In genomic region chr10:97475936-97476594, GRCh38 we compare ENCODE assay signal across 1 cellular context.
TF ChIP-seq lines count a peak whose summit lies in the region.

No MANE protein-coding gene starts in this region.

TF ChIP-seq in HepG2, 621 proteins besides CTCF, POLR2A, EP300 and RAD21:
- TF ChIP-seq NONO (IDR thresholded peaks at IDR 0.05) (no peak), NONO (CRISPR knock-in tag; conservative IDR thresholded peaks at IDR 0.05) (no peak), GZF1 (CRISPR knock-in tag; IDR thresholded peaks at IDR 0.05) (no peak), ADNP (CRISPR knock-in tag; IDR thresholded peaks at IDR 0.05) (no peak), ZNF503 (CRISPR knock-in tag; IDR thresholded peaks at IDR 0.05) (no peak), E2F5 (CRISPR knock-in tag; conservative IDR thresholded peaks at IDR 0.05) (no peak), SP1 (IDR thresholded peaks at IDR 0.05) (no peak), SP1 (CRISPR knock-in tag; IDR thresholded peaks at IDR 0.05) (no peak), ZNF101 (CRISPR knock-in tag; IDR thresholded peaks at IDR 0.05; ENCODE audit: borderline replicate concordance, low read depth) (no peak), ZBTB4 (CRISPR knock-in tag; IDR thresholded peaks at IDR 0.05; ENCODE audit: borderline replicate concordance) (no peak), BCLAF1 (IDR thresholded peaks at IDR 0.05) (no peak), MLLT10 (CRISPR knock-in tag; IDR thresholded peaks at IDR 0.05) (no peak), FOSL1 (CRISPR knock-in tag; IDR thresholded peaks at IDR 0.05; ENCODE audit: borderline replicate concordance) (no peak), ZBTB7A (CRISPR knock-in tag; IDR thresholded peaks at IDR 0.05) (no peak), TRIM24 (CRISPR knock-in tag; IDR thresholded peaks at IDR 0.05) (no peak), KMT2A (CRISPR knock-in tag; IDR thresholded peaks at IDR 0.05) (no peak), RELA (CRISPR knock-in tag; IDR thresholded peaks at IDR 0.05) (no peak), ZSCAN9 (CRISPR knock-in tag; IDR thresholded peaks at IDR 0.05; ENCODE audit: borderline replicate concordance) (no peak)
